ENCODE assay signal across 8 cellular contexts in the genomic region with DNA sequence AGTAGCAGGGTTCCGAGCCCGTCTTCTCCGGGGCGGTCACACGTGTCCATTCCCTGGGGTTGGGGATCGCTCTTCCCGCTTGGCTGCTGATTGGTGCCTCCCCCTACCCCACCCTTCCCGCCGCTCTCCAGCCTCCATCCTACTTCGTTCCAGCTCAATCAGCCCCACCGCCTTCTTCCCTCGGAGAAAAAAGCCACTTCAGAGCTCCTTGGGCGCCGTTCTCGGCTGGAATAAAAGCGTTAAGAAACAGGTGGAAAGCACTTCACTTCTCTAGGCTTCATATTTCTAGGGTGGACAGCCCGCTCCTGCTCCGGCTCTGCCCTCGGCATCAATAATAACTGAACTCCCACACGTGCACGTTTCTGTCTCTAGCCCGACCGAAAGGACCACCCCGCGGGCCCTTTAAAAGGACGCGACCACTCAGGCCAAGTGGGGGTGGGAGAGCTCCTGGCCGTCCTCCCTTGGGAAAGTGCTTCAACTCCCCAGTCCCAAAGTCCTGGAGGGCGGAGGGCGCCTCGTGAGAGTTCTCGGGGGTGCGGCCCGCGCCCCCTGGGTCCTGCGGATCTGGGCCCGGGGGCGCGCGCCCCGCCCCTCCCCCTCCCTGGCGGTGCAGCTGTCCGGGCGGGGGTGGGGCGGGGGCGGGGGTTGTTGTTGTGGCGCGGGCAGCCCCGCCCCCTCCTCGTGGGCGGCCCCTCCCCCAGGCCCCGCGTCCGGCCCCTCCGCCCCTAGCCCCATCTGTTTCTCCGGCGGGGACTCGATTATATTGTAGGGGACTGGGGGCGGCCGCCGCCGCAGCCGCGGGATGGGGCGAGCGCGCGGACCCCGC. TPM values are rescaled to one million over a fixed set of nuclear protein-coding genes. Genes with fewer than 3 reads are reported as not detected.
A peak's percentile ranks its signal among the peaks of the same experiment; 100 is the strongest.
DNase-seq lines count a peak whose midpoint lies in the region; ATAC-seq and TF ChIP-seq lines count a peak whose summit lies in the region.

A gene (plus strand): TSS at position 734 of the 826 bp plus-strand sequence. CDS start 324 bp downstream, outside the sequence.

- H3K27me3 ChIP-seq in skeletal muscle satellite cell (ENCODE audit: control insufficient read depth, insufficient read depth, low read length): peaks cover 56% of the 10 kb centered on the region

- no peaks in the 10 kb centered on the region for H3K9me3 ChIP-seq in skeletal muscle satellite cell (replicated peaks; ENCODE audit: low read length)

- TF ChIP-seq CTCF in astrocyte of the cerebellum (IDR thresholded peaks at IDR 0.05; ENCODE audit: low read depth, low read length, missing control alignments): no peak

- H3K36me3 ChIP-seq in skeletal muscle satellite cell (ENCODE audit: insufficient read depth, low read length): no peaks in the 10 kb centered on the region

- in situ Hi-C loops in astrocyte of the cerebellum (cut with HindIII; ENCODE audit: low sequenced_read_pairs): no loop called here

- H3K4me3 ChIP-seq in astrocyte of the cerebellum (ENCODE audit: low read depth, low read length) (peak within 1 kb of the TSS; percentile 46), skeletal muscle satellite cell (ENCODE audit: low read length) (no peak within 1 kb of the TSS)

- H3K9ac ChIP-seq in skeletal muscle satellite cell (ENCODE audit: low read depth, low read length): no peak within 1 kb of the TSS

- DNase-seq in NCI-H345 (lab: John Stamatoyannopoulos, UW): peak; percentile 55
- no peak for DNase-seq in NCI-H345 treated with DMSO at 0.1 percent for 48 hours (lab: John Stamatoyannopoulos, UW; ENCODE audit: unreplicated experiment)
- peak; percentile 76 to 85 for DNase-seq in NCI-H524 (lab: John Stamatoyannopoulos, UW)
- no peak for DNase-seq in astrocyte of the cerebellum (ENCODE audit: low read depth)
- peak; percentile 30 for DNase-seq in iris pigment epithelial cell (ENCODE audit: low read depth)
- DNase-seq in EL: no peak

- ATAC-seq in GM19328 (IDR thresholded peaks at IDR 0.05; ENCODE audit: unreplicated experiment): no peak

- H3K4me2 ChIP-seq in skeletal muscle satellite cell (ENCODE audit: low read length): peak within 1 kb of the TSS; percentile 63

- no peaks in the 10 kb centered on the region for H3K4me1 ChIP-seq in skeletal muscle satellite cell (ENCODE audit: control insufficient read depth, insufficient read depth, low read length)

RNA-seq across cellular contexts. Expression of the gene that starts here (rescaled TPM):
- under 0.01 and 0.22 TPM in 2 replicates for total RNA-seq in skeletal muscle satellite cell (2012; rRNA removed)

Comparison
In these comparisons a context has a peak if more than half of its experiments do, and no peak if none do; other contexts are left out.
1. DNase-seq: peak in NCI-H345 (single experiment), NCI-H524 (2 of 2) and iris pigment epithelial cell (single experiment); none in NCI-H345 treated with DMSO at 0.1 percent for 48 hours (single experiment), astrocyte of the cerebellum (single experiment) and EL (single experiment).